Comparison of ENCODE assay signal across 16 cellular contexts in genomic region chr16:85560932-85561247, GRCh38. TPM values are rescaled to one million over a fixed set of nuclear protein-coding genes. Genes with fewer than 3 reads are reported as not detected.
A peak's percentile ranks its signal among the peaks of the same experiment; 100 is the strongest.
DNase-seq lines count a peak whose midpoint lies in the region; ATAC-seq and TF ChIP-seq lines count a peak whose summit lies in the region.
"Had no signal": no experiment of that assay in that cellular context is flagged by ENCODE, and none has a peak within 500 bp of the region (broad histone marks: within the 10 kb centered on the region; RNA-seq: fewer than 3 reads in every experiment).

No MANE protein-coding gene starts in this region.

- peak overlapping the region; percentile 13 to 23 for H3K4me3 Mint-ChIP-seq in effector memory CD8-positive, alpha-beta T cell
- H3K4me3 Mint-ChIP-seq in neural crest cell (peak overlapping the region; percentile 9), endothelial cell (ENCODE audit: unreplicated experiment) (no peak overlapping the region)

- DNase-seq in cardiac muscle cell (ENCODE audit: low read depth in 1 of 2, low spot score in 1 of 2) (no peak), cardiac septum (ENCODE audit: low spot score) (no peak), neural crest cell (ENCODE audit: low read depth, low spot score) (no peak), upper lobe of left lung (no peak), iPS-NIHi7 (ENCODE audit: extremely low spot score) (no peak), endothelial cell (ENCODE audit: low spot score) (no peak), prostate gland (ENCODE audit: low spot score) (no peak)
- no peak for DNase-seq in effector memory CD8-positive, alpha-beta T cell
- DNase-seq: DMS79 treated with DMSO at 0.1 percent for 48 hours, GDM1, NCI-H1417, NCI-H2029, NCI-H2171 treated with DMSO at 0.1 percent for 48 hours, NCI-H774, PC-9 had no signal

- no peak for TF ChIP-seq EP300 in upper lobe of left lung (IDR thresholded peaks at IDR 0.05)

- WGBS in upper lobe of left lung, 2 donors: 71 to 73% methylated on average over 7 of the region's 7 CpGs
- WGBS in prostate gland: 94% methylated on average over 7 of the region's 7 CpGs

- H3K9me3 ChIP-seq in cardiac muscle cell (ENCODE audit: low read depth): no peaks in the 10 kb centered on the region
- H3K9me3 ChIP-seq in upper lobe of left lung: no peaks in the 10 kb centered on the region
- no peaks in the 10 kb centered on the region for H3K9me3 ChIP-seq in prostate gland

- H3K4me1 Mint-ChIP-seq in effector memory CD8-positive, alpha-beta T cell (ENCODE audit: low read depth in 2 of 2): peaks cover 62 to 81% of the 10 kb centered on the region in 2 donors
- H3K4me1 Mint-ChIP-seq in neural crest cell (peaks cover 63% of the 10 kb centered on the region), endothelial cell (ENCODE audit: unreplicated experiment) (peaks cover 36% of the 10 kb centered on the region)

- TF ChIP-seq POLR2A in upper lobe of left lung (IDR thresholded peaks at IDR 0.05) (no peak), prostate gland (IDR thresholded peaks at IDR 0.05) (no peak)

- H3K27ac ChIP-seq in cardiac muscle cell: peak overlapping the region; percentile 85
- H3K27ac ChIP-seq in upper lobe of left lung: peak overlapping the region; percentile 38 to 86 (median 82)
- no peak overlapping the region for H3K27ac ChIP-seq in prostate gland
- H3K27ac ChIP-seq: 22Rv1, PC-9 had no signal

- H3K27ac Mint-ChIP-seq in effector memory CD8-positive, alpha-beta T cell: peak overlapping the region; percentile 91 to 95
- H3K27ac Mint-ChIP-seq in neural crest cell (ENCODE audit: unreplicated experiment): no peak overlapping the region
- no peak overlapping the region for H3K27ac Mint-ChIP-seq in endothelial cell (ENCODE audit: unreplicated experiment)

- ATAC-seq in effector memory CD8-positive, alpha-beta T cell (replicated peaks): no peak
- no peak for ATAC-seq in upper lobe of left lung (ENCODE audit: low FRiP score in 2 of 2)

- H3K27me3 ChIP-seq in cardiac muscle cell: no peaks in the 10 kb centered on the region
- no peaks in the 10 kb centered on the region for H3K27me3 ChIP-seq in upper lobe of left lung
- no peaks in the 10 kb centered on the region for H3K27me3 ChIP-seq in prostate gland (replicated peaks; ENCODE audit: insufficient read depth)

- H3K4me3 ChIP-seq in cardiac muscle cell (no peak overlapping the region), upper lobe of left lung (no peak overlapping the region), prostate gland (no peak overlapping the region)
- H3K4me3 ChIP-seq: PC-9 had no signal

- peaks cover 57% of the 10 kb centered on the region for H3K36me3 Mint-ChIP-seq in effector memory CD8-positive, alpha-beta T cell (ENCODE audit: insufficient read depth)
- H3K36me3 Mint-ChIP-seq in neural crest cell (ENCODE audit: low read depth) (no peaks in the 10 kb centered on the region), endothelial cell (ENCODE audit: low read depth, unreplicated experiment) (no peaks in the 10 kb centered on the region)

- H3K9me3 Mint-ChIP-seq in effector memory CD8-positive, alpha-beta T cell: no peaks in the 10 kb centered on the region
- H3K9me3 Mint-ChIP-seq in neural crest cell (no peaks in the 10 kb centered on the region), endothelial cell (ENCODE audit: unreplicated experiment) (no peaks in the 10 kb centered on the region)

- TF ChIP-seq CTCF in cardiac muscle cell (IDR thresholded peaks at IDR 0.05; ENCODE audit: low read depth, low read length) (no peak), neural crest cell (conservative IDR thresholded peaks at IDR 0.05) (no peak), upper lobe of left lung (IDR thresholded peaks at IDR 0.05) (no peak), endothelial cell (IDR thresholded peaks at IDR 0.05; ENCODE audit: unreplicated experiment) (no peak), prostate gland (IDR thresholded peaks at IDR 0.05) (no peak)

- H3K36me3 ChIP-seq in cardiac muscle cell (no peaks in the 10 kb centered on the region), upper lobe of left lung (no peaks in the 10 kb centered on the region), prostate gland (no peaks in the 10 kb centered on the region)

- no peaks in the 10 kb centered on the region for H3K27me3 Mint-ChIP-seq in effector memory CD8-positive, alpha-beta T cell
- H3K27me3 Mint-ChIP-seq in neural crest cell (ENCODE audit: low read depth) (peaks cover 55% of the 10 kb centered on the region), endothelial cell (ENCODE audit: unreplicated experiment) (peaks cover 15% of the 10 kb centered on the region)

- H3K4me1 ChIP-seq in cardiac muscle cell (ENCODE audit: low read depth) (peaks cover 47% of the 10 kb centered on the region), upper lobe of left lung (peaks cover 78 to 91% (median 79%) of the 10 kb centered on the region in 4 donors), prostate gland (replicated peaks) (peaks cover 14% of the 10 kb centered on the region)

- intact Hi-C loops in cardiac septum (cut with DNase I) (no loop called here), prostate gland (cut with DNase I) (no loop called here)

RNA-seq across cellular contexts. Expression of gene GSE1, which starts 52.2 kb away (rescaled TPM):
- total RNA-seq in cardiac muscle cell: 89.4 and 174 TPM in 2 replicates
- polyA plus RNA-seq in cardiac muscle cell: 48.8 and 64.9 TPM in 2 replicates
- total RNA-seq in cardiac septum: 56.4 TPM
- 26.7 and 27.3 TPM in 2 replicates for total RNA-seq in neural crest cell
- 100 to 1,000 TPM in 2 of 6 donors, 10 to 100 TPM in 4; 80.2 to 332 (median 90.8) TPM for total RNA-seq in upper lobe of left lung
- 23.9 TPM for total RNA-seq in endothelial cell (ENCODE audit: unreplicated experiment)
- 100 to 1,000 TPM in 1 of 2 donors, 10 to 100 TPM in 1; 41.4 to 146 TPM for total RNA-seq in prostate gland

Comparison
In these comparisons a context has a peak if more than half of its experiments do, and no peak if none do; other contexts are left out.
1. H3K27ac ChIP-seq: peak in cardiac muscle cell (single experiment) and upper lobe of left lung (4 of 4); none in prostate gland (0 of 2).
2. H3K27ac Mint-ChIP-seq: peak in effector memory CD8-positive, alpha-beta T cell (2 of 2); none in neural crest cell (single experiment) and endothelial cell (single experiment).